ENCODE assay signal across 22 cellular contexts in genomic region chr13:112457081-112457480, GRCh38.
DNase-seq lines count a peak whose midpoint lies in the region; ATAC-seq, FAIRE-seq and TF ChIP-seq lines count a peak whose summit lies in the region.
"Had no signal": no experiment of that assay in that cellular context is flagged by ENCODE, and none has a peak within 500 bp of the region (broad histone marks: within the 10 kb centered on the region; RNA-seq: fewer than 3 reads in every experiment).

No MANE protein-coding gene starts in this region.

- WGBS in right lobe of liver (ENCODE audit: insufficient coverage, low coverage, low lambda C conversion rate, missing lambda C conversion rate) = 93% methylated on average over 8 of the region's 9 CpGs
- WGBS in HepG2 (ENCODE audit: low lambda C conversion rate) = 68% methylated on average over 9 of the region's 9 CpGs
- no CpG with 5 or more reads among the region's 9 CpGs for WGBS in neuronal stem cell (ENCODE audit: extremely low coverage in 2 of 2, insufficient read length in 2 of 2, insufficient replicate concordance in 1 of 2), 2 donors

- no peak for ATAC-seq in right lobe of liver
- ATAC-seq in HepG2 = no peak
- ATAC-seq: GM23338, K562 had no signal

- H3K36me3 Mint-ChIP-seq in HFFc6 (ENCODE audit: low read depth) = no peaks in the 10 kb centered on the region
- H3K36me3 Mint-ChIP-seq: CD4-positive, CD25-positive, alpha-beta regulatory T cell had no signal

- in situ Hi-C loops in HepG2 (cut with HindIII; ENCODE audit: extremely low pct_ligation_motif_present, low pct_unique_long_range_greater_than_20kb) (no loop called here), GM13976 (cut with MboI; ENCODE audit: low sequenced_read_pairs, unreplicated experiment) (no loop called here)

- H3K9me3 Mint-ChIP-seq in HFFc6 = 0 out of 2 replicates have a peak, but pooled peaks cover 9% of the 10 kb centered on the region
- H3K9me3 Mint-ChIP-seq: GM23338 had no signal

- H4K20me1 ChIP-seq in HepG2 (ENCODE audit: insufficient read depth, low read length) = no peaks in the 10 kb centered on the region
- no peaks in the 10 kb centered on the region for H4K20me1 ChIP-seq in MM.1S (ENCODE audit: insufficient read depth, low read length)

- H3K23ac ChIP-seq in neuronal stem cell (ENCODE audit: low read depth, low read length, poor library complexity) = no peak overlapping the region

- H3K4me2 ChIP-seq in HepG2 (ENCODE audit: low read depth, low read length) (no peak overlapping the region), MM.1S (ENCODE audit: low read depth, low read length) (peak overlapping the region; percentile 77), neuronal stem cell (ENCODE audit: insufficient read depth, low read length, poor library complexity, severe bottlenecking) (no peak overlapping the region)
- H3K4me2 ChIP-seq: GM23338 had no signal

- no peak overlapping the region for H3K18ac ChIP-seq in neuronal stem cell (ENCODE audit: low read length)

- H3K4ac ChIP-seq in neuronal stem cell (ENCODE audit: low read length) = no peak overlapping the region

- no peaks in the 10 kb centered on the region for H3K27me3 ChIP-seq in right lobe of liver
- H3K27me3 ChIP-seq in HepG2 (ENCODE audit: control insufficient read depth in 1 of 2, insufficient read depth in 2 of 2, low read length in 2 of 2) = peaks cover 15 to 59% of the 10 kb centered on the region in 2 experiments; a peak in 4 of 5 replicates
- peaks cover 3% of the 10 kb centered on the region; the same call in 1 of the 2 replicates for H3K27me3 ChIP-seq in MM.1S (replicated peaks; ENCODE audit: insufficient read depth, low read length)
- no peaks in the 10 kb centered on the region for H3K27me3 ChIP-seq in neuronal stem cell (ENCODE audit: control insufficient read depth in 3 of 3, insufficient read depth in 3 of 3, low read depth in 1 of 3, low read length in 3 of 3)

- no TSS peak for BruUV-seq in HepG2 (replicated peaks; lab: Mats Ljungman, UMichigan)

- no peak overlapping the region for H3K4me3 Mint-ChIP-seq in HFFc6
- H3K4me3 Mint-ChIP-seq: CD4-positive, CD25-positive, alpha-beta regulatory T cell; GM23338 had no signal

- H3K9me3 ChIP-seq in right lobe of liver = no peaks in the 10 kb centered on the region
- H3K9me3 ChIP-seq in HepG2 (ENCODE audit: low read length) = no peaks in the 10 kb centered on the region
- H3K9me3 ChIP-seq in MM.1S (replicated peaks; ENCODE audit: insufficient read depth, low read length) = peaks cover under 1% of the 10 kb centered on the region; the same call in 1 of the 2 replicates
- H3K9me3 ChIP-seq in neuronal stem cell (replicated peaks in 1 of 2; ENCODE audit: control insufficient read depth in 2 of 2, insufficient read depth in 1 of 2, low read depth in 1 of 2, low read length in 2 of 2) = peaks cover 5 to 7% of the 10 kb centered on the region in 2 donors

- H3K4me1 ChIP-seq in right lobe of liver (no peaks in the 10 kb centered on the region), HepG2 (ENCODE audit: insufficient read depth, low read length) (no peaks in the 10 kb centered on the region), MM.1S (ENCODE audit: low read length) (peaks cover 14% of the 10 kb centered on the region), neuronal stem cell (ENCODE audit: control insufficient read depth in 2 of 2, insufficient read depth in 1 of 2, low read depth in 1 of 2, low read length in 2 of 2) (peaks cover 0 to 2% of the 10 kb centered on the region in 2 donors)
- H3K4me1 ChIP-seq: BE2C had no signal

- H4K8ac ChIP-seq in neuronal stem cell (ENCODE audit: low read depth, low read length) = no peak overlapping the region

- H3K9me2 ChIP-seq in MM.1S (replicated peaks; ENCODE audit: insufficient read depth, low read length) = no peaks in the 10 kb centered on the region

- no peak overlapping the region for H3K4me3 ChIP-seq in right lobe of liver
- H3K4me3 ChIP-seq in HepG2 (replicated peaks in 1 of 3; ENCODE audit: insufficient read depth in 1 of 3, low read depth in 2 of 3, low read length in 3 of 3) = no peak overlapping the region
- peak overlapping the region; percentile 32 for H3K4me3 ChIP-seq in MM.1S (ENCODE audit: low read length)
- H3K4me3 ChIP-seq in neuronal stem cell (ENCODE audit: low read length in 2 of 2) = no peak overlapping the region
- H3K4me3 ChIP-seq: GM23338, K562 had no signal

- no peak for FAIRE-seq in HepG2 (lab: Jason Lieb, UNC)
- FAIRE-seq: A204.1, GM12891, GM18507, H54, K562 had no signal

- no peak overlapping the region for H3K9ac ChIP-seq in HepG2 (ENCODE audit: insufficient read depth, low read depth, low read length)
- H3K9ac ChIP-seq in MM.1S (ENCODE audit: low read length) = no peak overlapping the region
- no peak overlapping the region for H3K9ac ChIP-seq in neuronal stem cell (ENCODE audit: low read depth, low read length, poor library complexity)

- intact Hi-C loops in right lobe of liver (cut with DNase I) = no loop called here
- intact Hi-C loops in HepG2 (cut with micrococcal nuclease; ENCODE audit: unreplicated experiment) = no loop called here

- H2AK5ac ChIP-seq in neuronal stem cell (ENCODE audit: low read depth, low read length) = peak overlapping the region; percentile 32

- POLR2A ChIA-PET in HepG2 (lab: Yijun Ruan, JAX) = no interaction called here

- no peak for TF ChIP-seq RAD21 in HepG2 (CRISPR knock-in tag; IDR thresholded peaks at IDR 0.05)

- H4K91ac ChIP-seq in neuronal stem cell (ENCODE audit: low read depth, low read length, poor library complexity) = no peak overlapping the region

- TF ChIP-seq CTCF in right lobe of liver (IDR thresholded peaks at IDR 0.05) = no peak
- TF ChIP-seq CTCF in HepG2 (CRISPR knock-in tag; IDR thresholded peaks at IDR 0.05) = no peak
- TF ChIP-seq CTCF in MM.1S (IDR thresholded peaks at IDR 0.05; ENCODE audit: low read length) = no peak
- no peak for TF ChIP-seq CTCF in GM13976 (IDR thresholded peaks at IDR 0.05; ENCODE audit: borderline replicate concordance, control extremely low read depth, extremely low read depth, insufficient read depth, missing control alignments)
- no peak for TF ChIP-seq CTCF in HFFc6 (IDR thresholded peaks at IDR 0.05)

- H3K27me3 Mint-ChIP-seq in HFFc6 (ENCODE audit: insufficient read depth) = peaks cover 22% of the 10 kb centered on the region
- H3K27me3 Mint-ChIP-seq: CD4-positive, CD25-positive, alpha-beta regulatory T cell had no signal

- H2BK15ac ChIP-seq in neuronal stem cell (ENCODE audit: low read length) = no peak overlapping the region

- TF ChIP-seq EP300 in HepG2 (IDR thresholded peaks at IDR 0.05; ENCODE audit: low read depth in 2 of 2, low read length in 2 of 2) (no peak), HepG2 (CRISPR knock-in tag; IDR thresholded peaks at IDR 0.05; ENCODE audit: borderline replicate concordance) (no peak)

- no peaks in the 10 kb centered on the region for H3K4me1 Mint-ChIP-seq in HFFc6 (ENCODE audit: low read depth)
- H3K4me1 Mint-ChIP-seq: CD4-positive, CD25-positive, alpha-beta regulatory T cell; GM23338 had no signal

- CTCF ChIA-PET in HepG2 (lab: Yijun Ruan, JAX; ENCODE audit: low intra/inter-chr PET ratio, low total read pairs) = no interaction called here

- H3K36me3 ChIP-seq in right lobe of liver (no peaks in the 10 kb centered on the region), HepG2 (replicated peaks in 1 of 2; ENCODE audit: control insufficient read depth in 1 of 2, insufficient read depth in 2 of 2, low read length in 2 of 2) (no peaks in the 10 kb centered on the region), MM.1S (replicated peaks; ENCODE audit: insufficient read depth, low read length) (no peaks in the 10 kb centered on the region), neuronal stem cell (replicated peaks in 1 of 2; ENCODE audit: control insufficient read depth in 2 of 2, insufficient read depth in 2 of 2, low read length in 2 of 2) (no peaks in the 10 kb centered on the region)
- H3K36me3 ChIP-seq: BE2C had no signal

- no peaks in the 10 kb centered on the region for H3K79me2 ChIP-seq in HepG2 (ENCODE audit: insufficient read depth, low read length)
- H3K79me2 ChIP-seq in MM.1S (ENCODE audit: low read length) = no peaks in the 10 kb centered on the region

- no peaks in the 10 kb centered on the region for H3K79me1 ChIP-seq in neuronal stem cell (ENCODE audit: low read depth, low read length)

- no peak overlapping the region for H2BK120ac ChIP-seq in neuronal stem cell (ENCODE audit: low read depth, low read length)

- DNase-seq in right lobe of liver (peak in 2 of 3 donors; percentile 7 to 32), HepG2 (ENCODE audit: low spot score) (no peak), MM.1S (peak; percentile 22), neuronal stem cell (ENCODE audit: low spot score) (no peak), GM13976 (ENCODE audit: low spot score) (no peak), COR-L47 (lab: John Stamatoyannopoulos, UW) (no peak), HFFc6 (no peak)
- DNase-seq: ACHN; BE2C; C1 segment of cervical spinal cord; Calu3; CD4-positive, CD25-positive, alpha-beta regulatory T cell; DND-41; EL; IMR-90 had no signal

- H3K27ac Mint-ChIP-seq in HFFc6 = no peak overlapping the region
- H3K27ac Mint-ChIP-seq: CD4-positive, CD25-positive, alpha-beta regulatory T cell; GM23338 had no signal

- H3K27ac ChIP-seq in right lobe of liver (no peak overlapping the region), HepG2 (ENCODE audit: extremely low read length, insufficient read depth, low read length) (no peak overlapping the region), MM.1S (ENCODE audit: low read length) (peak overlapping the region; percentile 51; the same call in 1 of the 2 replicates), neuronal stem cell (replicated peaks; ENCODE audit: low read length) (no peak overlapping the region)
- H3K27ac ChIP-seq: HL-60 had no signal

- no peak overlapping the region for H2BK5ac ChIP-seq in neuronal stem cell (ENCODE audit: low read length)

- TF ChIP-seq POLR2A in right lobe of liver (IDR thresholded peaks at IDR 0.05) (no peak), HepG2 (IDR thresholded peaks at IDR 0.05; ENCODE audit: insufficient read depth in 1 of 2, low read depth in 2 of 2, low read length in 2 of 2) (no peak)

- H2AFZ ChIP-seq in HepG2 (ENCODE audit: low read length) (no peak overlapping the region), MM.1S (ENCODE audit: low read length) (peak overlapping the region; percentile 47), neuronal stem cell (ENCODE audit: low read length) (no peak overlapping the region)
- H2AFZ ChIP-seq: GM23338 had no signal

- H3K14ac ChIP-seq in neuronal stem cell (ENCODE audit: low read length) = no peak overlapping the region

- no peak overlapping the region for H2BK12ac ChIP-seq in neuronal stem cell (ENCODE audit: low read length)

- H3F3A ChIP-seq in MM.1S (ENCODE audit: insufficient read depth, low read length) = peaks cover 6% of the 10 kb centered on the region; the same call in 1 of the 2 replicates

TF ChIP-seq in HepG2, 621 proteins besides CTCF, POLR2A, EP300 and RAD21 (continues in another document):
- TF ChIP-seq KLF11 (CRISPR knock-in tag; IDR thresholded peaks at IDR 0.05) = no peak

Comparison
In these comparisons a context has a peak if more than half of its experiments do, and no peak if none do; other contexts are left out.
1. DNase-seq: peak in right lobe of liver (2 of 3) and MM.1S (single experiment); none in HepG2 (single experiment), neuronal stem cell (single experiment), GM13976 (single experiment), COR-L47 (single experiment) and HFFc6 (single experiment).